In the genomic region with DNA sequence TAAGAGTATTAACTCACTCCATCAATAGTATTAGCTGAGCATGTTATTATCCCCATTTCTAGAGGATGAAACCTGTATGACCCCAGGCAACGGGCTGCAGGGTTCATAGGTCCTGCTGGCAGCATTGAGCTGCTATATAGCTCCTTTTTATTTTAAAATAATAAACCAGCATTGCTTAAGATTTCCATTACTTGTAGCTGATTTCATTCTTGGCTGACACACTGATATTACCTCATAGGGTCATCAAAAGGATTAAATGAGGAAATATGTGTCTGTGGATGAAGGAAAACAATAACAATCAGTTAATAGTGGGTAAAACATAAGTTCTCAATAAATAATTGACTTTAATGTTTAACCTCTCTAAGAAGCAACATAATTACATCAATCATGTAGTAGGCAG, we compare ENCODE assay signal across 20 cellular contexts.
"Had no signal": no experiment of that assay in that cellular context is flagged by ENCODE, and none has a peak within 500 bp of the region (broad histone marks: within the 10 kb centered on the region; RNA-seq: fewer than 3 reads in every experiment).

No MANE protein-coding gene starts in this region.

- H3K4me3 ChIP-seq: esophagus muscularis mucosa, left ventricle myocardium inferior, sigmoid colon, uterus had no signal

- DNase-seq: activated CD4-positive, alpha-beta T cell treated with anti-CD3 and anti-CD28 coated beads for 1 hour; activated CD4-positive, alpha-beta T cell treated with anti-CD3 and anti-CD28 coated beads, Interleukin-2, amount 50 U/mL, for 1 hour; activated CD8-positive, alpha-beta T cell treated with anti-CD3 and anti-CD28 coated beads, Interleukin-2, amount 10 ng/mL, durations not matched to agents 7 days and 5 days; activated gamma-delta T cell; activated naive CD4-positive, alpha-beta T cell treated with anti-CD3 and anti-CD28 coated beads, Interleukin-2, amount 50 U/mL, for 16 hours; activated naive CD8-positive, alpha-beta T cell treated with anti-CD3 and anti-CD28 coated beads, Interleukin-2, amount 50 U/mL, for 24 hours; aorta; central memory CD4-positive, alpha-beta T cell; effector memory CD8-positive, alpha-beta T cell; hippocampal formation; left ventricle myocardium inferior; midbrain; natural killer cell; sigmoid colon; stimulated activated CD4-positive, alpha-beta T cell treated with anti-CD3 and anti-CD28 coated beads, Interleukin-2, amount 100 ng/mL, for 48 hours; stimulated activated CD8-positive, alpha-beta memory T cell treated with anti-CD3 and anti-CD28 coated beads, Interleukin-4, amount 100 ng/mL, for 48 hours; stimulated activated naive B cell treated with anti-CD40 and anti-IgM and Interleukin-4, amounts not matched to agents 10 μg/mL and 1 μg/mL and 100 μg/mL, for 72 hours; trophoblast cell; uterus had no signal

- H3K36me3 ChIP-seq: esophagus muscularis mucosa, left ventricle myocardium inferior, sigmoid colon, uterus had no signal

- H3K9me3 ChIP-seq: esophagus muscularis mucosa, left ventricle myocardium inferior, sigmoid colon, uterus had no signal

- ATAC-seq: activated CD8-positive, alpha-beta T cell treated with anti-CD3 and anti-CD28 coated beads, Interleukin-2, amount 10 ng/mL, durations not matched to agents 7 days and 5 days; activated naive CD8-positive, alpha-beta T cell treated with anti-CD3 and anti-CD28 coated beads, Interleukin-2, amount 50 U/mL, for 24 hours; effector memory CD8-positive, alpha-beta T cell; natural killer cell; stimulated activated naive B cell treated with anti-CD40 and anti-IgM and Interleukin-4, amounts not matched to agents 10 μg/mL and 1 μg/mL and 100 μg/mL, for 72 hours had no signal

- H3K27me3 ChIP-seq: esophagus muscularis mucosa, sigmoid colon, uterus had no signal

- H3K4me1 ChIP-seq: left ventricle myocardium inferior, sigmoid colon had no signal
